In genomic region chr10:49184642-49185111, GRCh38 we compare ENCODE assay signal across 1 cellular context.
A peak's percentile ranks its signal among the peaks of the same experiment; 100 is the strongest.
TF ChIP-seq lines count a peak whose summit lies in the region.

No MANE protein-coding gene starts in this region.

TF ChIP-seq in K562, 482 proteins besides CTCF, POLR2A, EP300 and RAD21 (continued from another document):
- TF ChIP-seq ERF (CRISPR knock-in tag; IDR thresholded peaks at IDR 0.05) (0 out of 2 replicates have a peak, but pooled peaks have one; percentile 69), KAT8 (IDR thresholded peaks at IDR 0.05; ENCODE audit: low read depth) (no peak), E2F3 (CRISPR knock-in tag; IDR thresholded peaks at IDR 0.05) (no peak), TFAP4 (CRISPR knock-in tag; IDR thresholded peaks at IDR 0.05; ENCODE audit: borderline replicate concordance) (0 out of 2 replicates have a peak, but pooled peaks have one; percentile 37), SOX6 (IDR thresholded peaks at IDR 0.05) (peak; percentile 4; the same call in 1 of the 2 replicates), BDP1 (IDR thresholded peaks at IDR 0.05; ENCODE audit: insufficient read depth, insufficient read length) (no peak), ZKSCAN8 (CRISPR knock-in tag; IDR thresholded peaks at IDR 0.05) (no peak), RBM15 (IDR thresholded peaks at IDR 0.05; ENCODE audit: insufficient read depth, low read length) (no peak)
- TF ChIP-seq, protein P1, sequence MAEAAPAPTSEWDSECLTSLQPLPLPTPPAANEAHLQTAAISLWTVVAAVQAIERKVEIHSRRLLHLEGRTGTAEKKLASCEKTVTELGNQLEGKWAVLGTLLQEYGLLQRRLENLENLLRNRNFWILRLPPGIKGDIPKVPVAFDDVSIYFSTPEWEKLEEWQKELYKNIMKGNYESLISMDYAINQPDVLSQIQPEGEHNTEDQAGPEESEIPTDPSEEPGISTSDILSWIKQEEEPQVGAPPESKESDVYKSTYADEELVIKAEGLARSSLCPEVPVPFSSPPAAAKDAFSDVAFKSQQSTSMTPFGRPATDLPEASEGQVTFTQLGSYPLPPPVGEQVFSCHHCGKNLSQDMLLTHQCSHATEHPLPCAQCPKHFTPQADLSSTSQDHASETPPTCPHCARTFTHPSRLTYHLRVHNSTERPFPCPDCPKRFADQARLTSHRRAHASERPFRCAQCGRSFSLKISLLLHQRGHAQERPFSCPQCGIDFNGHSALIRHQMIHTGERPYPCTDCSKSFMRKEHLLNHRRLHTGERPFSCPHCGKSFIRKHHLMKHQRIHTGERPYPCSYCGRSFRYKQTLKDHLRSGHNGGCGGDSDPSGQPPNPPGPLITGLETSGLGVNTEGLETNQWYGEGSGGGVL (CRISPR knock-in tag; IDR thresholded peaks at IDR 0.05), result no peak
TF ChIP-seq in K562: peak in this region for 50.
